Comparison of ENCODE assay signal across 2 cellular contexts in genomic region chrX:125384843-125385242, GRCh38.
TF ChIP-seq lines count a peak whose summit lies in the region.

No MANE protein-coding gene starts in this region.

TF ChIP-seq in HepG2, 621 proteins besides CTCF, POLR2A, EP300 and RAD21:
- TF ChIP-seq ZNF574 (CRISPR knock-in tag; IDR thresholded peaks at IDR 0.05) (no peak), IKZF4 (CRISPR knock-in tag; IDR thresholded peaks at IDR 0.05; ENCODE audit: borderline replicate concordance, low read depth, not compliant biosample characterization) (no peak), PLRG1 (conservative IDR thresholded peaks at IDR 0.05) (no peak)

TF ChIP-seq in K562, 482 proteins besides CTCF, POLR2A, EP300 and RAD21 (continued from another document):
- no peak for TF ChIP-seq NEUROD1 (IDR thresholded peaks at IDR 0.05; ENCODE audit: borderline replicate concordance, low read depth, low read length, partially characterized antibody)
- no peak for TF ChIP-seq MYC (IDR thresholded peaks at IDR 0.05; ENCODE audit: low read depth, low read length)
- no peak for TF ChIP-seq MYC (CRISPR knock-in tag; IDR thresholded peaks at IDR 0.05; ENCODE audit: borderline replicate concordance, low read depth)
- TF ChIP-seq, protein P1, sequence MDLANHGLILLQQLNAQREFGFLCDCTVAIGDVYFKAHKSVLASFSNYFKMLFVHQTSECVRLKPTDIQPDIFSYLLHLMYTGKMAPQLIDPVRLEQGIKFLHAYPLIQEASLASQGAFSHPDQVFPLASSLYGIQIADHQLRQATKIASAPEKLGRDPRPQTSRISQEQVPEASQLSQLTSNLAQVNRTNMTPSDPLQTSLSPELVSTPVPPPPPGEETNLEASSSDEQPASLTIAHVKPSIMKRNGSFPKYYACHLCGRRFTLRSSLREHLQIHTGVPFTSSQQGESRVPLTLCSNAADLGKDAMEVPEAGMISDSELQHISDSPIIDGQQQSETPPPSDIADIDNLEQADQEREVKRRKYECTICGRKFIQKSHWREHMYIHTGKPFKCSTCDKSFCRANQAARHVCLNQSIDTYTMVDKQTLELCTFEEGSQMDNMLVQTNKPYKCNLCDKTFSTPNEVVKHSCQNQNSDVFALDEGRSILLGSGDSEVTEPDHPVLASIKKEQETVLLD (IDR thresholded peaks at IDR 0.05): no peak
- TF ChIP-seq L3MBTL2 (IDR thresholded peaks at IDR 0.05): no peak
- no peak for TF ChIP-seq TSC22D4 (tag; IDR thresholded peaks at IDR 0.05)
- no peak for TF ChIP-seq NCOR1 (IDR thresholded peaks at IDR 0.05)
- no peak for TF ChIP-seq ZNF384 (IDR thresholded peaks at IDR 0.05; ENCODE audit: low read depth, low read length)
- TF ChIP-seq ZNF41 (CRISPR knock-in tag; conservative IDR thresholded peaks at IDR 0.05): no peak
- no peak for TF ChIP-seq BRD4 (IDR thresholded peaks at IDR 0.05)
